ENCODE assay signal across 16 cellular contexts in genomic region chr20:42018979-42019378, GRCh38.
DNase-seq lines count a peak whose midpoint lies in the region; ATAC-seq and TF ChIP-seq lines count a peak whose summit lies in the region.
"Had no signal": no experiment of that assay in that cellular context is flagged by ENCODE, and none has a peak within 500 bp of the region (broad histone marks: within the 10 kb centered on the region; RNA-seq: fewer than 3 reads in every experiment).

No MANE protein-coding gene starts in this region.

- H3K4me1 ChIP-seq in DOHH2 (ENCODE audit: control insufficient read depth, low read length) (no peaks in the 10 kb centered on the region), endodermal cell (ENCODE audit: control insufficient read depth, insufficient read depth, low read length) (no peaks in the 10 kb centered on the region), Peyer's patch (no peaks in the 10 kb centered on the region), right cardiac atrium (ENCODE audit: control insufficient read depth, insufficient read depth, low read length) (no peaks in the 10 kb centered on the region)
- H3K4me1 ChIP-seq: left ventricle myocardium inferior, suprapubic skin had no signal

- H3F3A ChIP-seq in DOHH2 (ENCODE audit: control insufficient read depth, insufficient read depth), result no peaks in the 10 kb centered on the region

- TF ChIP-seq CTCF in 22Rv1 (IDR thresholded peaks at IDR 0.05) (peak; percentile 50), DOHH2 (IDR thresholded peaks at IDR 0.05; ENCODE audit: low read depth, low read length, poor library complexity, severe bottlenecking) (peak; percentile 57), endodermal cell (conservative IDR thresholded peaks at IDR 0.05) (peak; percentile 85), Peyer's patch (IDR thresholded peaks at IDR 0.05) (peak in 1 of 6 experiments; percentile 5)

- ATAC-seq in HG03521 (IDR thresholded peaks at IDR 0.05; ENCODE audit: unreplicated experiment) (no peak), HG02610 (IDR thresholded peaks at IDR 0.05; ENCODE audit: unreplicated experiment) (no peak), right cardiac atrium (no peak)
- ATAC-seq: effector memory CD8-positive, alpha-beta T cell had no signal

- H3K27me3 ChIP-seq in DOHH2 (ENCODE audit: control insufficient read depth, low read length), result no peaks in the 10 kb centered on the region
- H3K27me3 ChIP-seq in endodermal cell (ENCODE audit: control insufficient read depth, insufficient read depth, low read length, poor library complexity, severe bottlenecking), result peaks cover 6% of the 10 kb centered on the region
- no peaks in the 10 kb centered on the region for H3K27me3 ChIP-seq in Peyer's patch
- H3K27me3 ChIP-seq in right cardiac atrium (ENCODE audit: control insufficient read depth, insufficient read depth), result no peaks in the 10 kb centered on the region
- H3K27me3 ChIP-seq: MG63, suprapubic skin had no signal

- H3K4me3 ChIP-seq in DOHH2 (ENCODE audit: low read length) (no peak overlapping the region), endodermal cell (ENCODE audit: low read length) (no peak overlapping the region), Peyer's patch (no peak overlapping the region), right cardiac atrium (ENCODE audit: low read length) (no peak overlapping the region)
- H3K4me3 ChIP-seq: left ventricle myocardium inferior, MG63, suprapubic skin had no signal

- H3K4me1 Mint-ChIP-seq in endodermal cell, result no peaks in the 10 kb centered on the region
- H3K4me1 Mint-ChIP-seq: nephron had no signal

- no peak overlapping the region for H3K4me3 Mint-ChIP-seq in endodermal cell
- H3K4me3 Mint-ChIP-seq: effector memory CD8-positive, alpha-beta T cell; nephron had no signal

- intact Hi-C loops in right cardiac atrium (cut with DNase I), result no loop called here

- no peak overlapping the region for H3K27ac Mint-ChIP-seq in endodermal cell
- H3K27ac Mint-ChIP-seq: effector memory CD8-positive, alpha-beta T cell; nephron had no signal

- H3K27ac ChIP-seq in 22Rv1 (no peak overlapping the region), DOHH2 (ENCODE audit: low read depth, low read length) (no peak overlapping the region), endodermal cell (ENCODE audit: low read depth, low read length) (no peak overlapping the region), Peyer's patch (no peak overlapping the region), right cardiac atrium (ENCODE audit: low read length) (no peak overlapping the region)
- H3K27ac ChIP-seq: left ventricle myocardium inferior, suprapubic skin had no signal

- peaks cover 6% of the 10 kb centered on the region for H3K27me3 Mint-ChIP-seq in endodermal cell (ENCODE audit: insufficient read depth)
- H3K27me3 Mint-ChIP-seq: effector memory CD8-positive, alpha-beta T cell had no signal

- H3K36me3 ChIP-seq in DOHH2 (ENCODE audit: control insufficient read depth, low read length) (no peaks in the 10 kb centered on the region), endodermal cell (ENCODE audit: control insufficient read depth, insufficient read depth, low read length) (no peaks in the 10 kb centered on the region), Peyer's patch (no peaks in the 10 kb centered on the region)
- H3K36me3 ChIP-seq: left ventricle myocardium inferior, MG63, suprapubic skin had no signal

- no peak for TF ChIP-seq POLR2A in Peyer's patch (IDR thresholded peaks at IDR 0.05)

- DNase-seq in NAMALWA (ENCODE audit: low spot score), result peak; percentile 35
- peak; percentile 68 for DNase-seq in endodermal cell
- DNase-seq in Peyer's patch, result no peak
- DNase-seq in right cardiac atrium, result no peak
- DNase-seq: activated CD4-positive, alpha-beta T cell treated with anti-CD3 and anti-CD28 coated beads for 48 hours; effector memory CD8-positive, alpha-beta T cell; GDM1; left ventricle myocardium inferior; MG63; T-helper 1 cell had no signal

- no peaks in the 10 kb centered on the region for H3K9me3 Mint-ChIP-seq in endodermal cell
- H3K9me3 Mint-ChIP-seq: nephron had no signal

- no peaks in the 10 kb centered on the region for H3K9me2 ChIP-seq in DOHH2 (replicated peaks; ENCODE audit: control insufficient read depth, low read length)

- H3K36me3 Mint-ChIP-seq in endodermal cell (ENCODE audit: low read depth), result no peaks in the 10 kb centered on the region

- no peak overlapping the region for H3K9ac ChIP-seq in endodermal cell (ENCODE audit: extremely low read depth, low read length, poor library complexity, severe bottlenecking)

- no peaks in the 10 kb centered on the region for H3K79me2 ChIP-seq in DOHH2 (ENCODE audit: control insufficient read depth, low read length)

- no peaks in the 10 kb centered on the region; the same call in 1 of the 2 replicates for H3K9me3 ChIP-seq in DOHH2 (ENCODE audit: control insufficient read depth, insufficient read depth, low read length)
- H3K9me3 ChIP-seq in endodermal cell (ENCODE audit: control insufficient read depth, low read length), result no peaks in the 10 kb centered on the region
- H3K9me3 ChIP-seq in Peyer's patch, result no peaks in the 10 kb centered on the region
- H3K9me3 ChIP-seq in right cardiac atrium (ENCODE audit: control insufficient read depth, low read length), result no peaks in the 10 kb centered on the region
- H3K9me3 ChIP-seq: left ventricle myocardium inferior, MG63, suprapubic skin had no signal

- H4K20me1 ChIP-seq in DOHH2 (ENCODE audit: control insufficient read depth, insufficient read depth, low read depth, low read length), result no peaks in the 10 kb centered on the region

- no peak overlapping the region for H3K4me2 ChIP-seq in DOHH2 (ENCODE audit: low read length)

Comparison
In these comparisons a context has a peak if more than half of its experiments do, and no peak if none do; other contexts are left out.
1. DNase-seq: peak in NAMALWA (single experiment) and endodermal cell (single experiment); none in Peyer's patch (0 of 3) and right cardiac atrium (0 of 3).